Comparison of ENCODE assay signal across 13 cellular contexts in the genomic region with DNA sequence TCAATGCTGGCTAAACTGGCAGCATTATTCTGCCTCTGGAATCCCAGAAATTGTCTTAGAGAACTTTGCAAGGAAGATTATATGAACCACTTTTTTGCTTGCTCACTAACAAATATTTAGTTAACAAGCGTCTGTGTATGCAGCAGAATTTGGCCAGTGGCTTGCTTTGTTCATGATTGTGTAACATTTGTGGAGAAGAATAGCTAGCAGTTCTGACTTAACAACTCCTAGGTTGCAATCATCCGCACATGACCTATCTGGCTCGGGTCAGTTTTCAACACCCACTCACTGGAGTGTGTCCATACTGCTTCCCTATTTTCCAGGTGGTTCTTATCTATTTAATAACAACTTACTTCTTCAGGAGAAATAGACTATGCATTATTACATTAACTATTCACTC.
DNase-seq lines count a peak whose midpoint lies in the region; ATAC-seq and TF ChIP-seq lines count a peak whose summit lies in the region.
"Had no signal": no experiment of that assay in that cellular context is flagged by ENCODE, and none has a peak within 500 bp of the region (broad histone marks: within the 10 kb centered on the region; RNA-seq: fewer than 3 reads in every experiment).

No MANE protein-coding gene starts in this region.

- H3K4me3 ChIP-seq in OCI-LY7 (ENCODE audit: low read depth, low read length, poor library complexity, severe bottlenecking) = no peak overlapping the region
- H3K4me3 ChIP-seq: A549, SJSA1, tibial nerve had no signal

- intact Hi-C loops in OCI-LY7 (cut with micrococcal nuclease; ENCODE audit: unreplicated experiment) = no loop called here

- no peak for ATAC-seq in foreskin keratinocyte
- ATAC-seq: A549 had no signal

- no TSS peak for BruUV-seq in OCI-LY7 (replicated peaks; lab: Mats Ljungman, UMichigan)

- H3K4me2 ChIP-seq in OCI-LY7 (ENCODE audit: low read length) = no peak overlapping the region
- H3K4me2 ChIP-seq: A549 had no signal

- no peak overlapping the region for H2AFZ ChIP-seq in OCI-LY7 (ENCODE audit: low read length)

- H3K27me3 ChIP-seq in foreskin keratinocyte = no peaks in the 10 kb centered on the region
- H3K27me3 ChIP-seq: SJSA1, tibial nerve had no signal

- DNase-seq in AG09319 (ENCODE audit: extremely low read depth, low read depth) (peak; percentile 89), NOMO-1 treated with DMSO at 0.1 percent for 48 hours (lab: John Stamatoyannopoulos, UW; ENCODE audit: unreplicated experiment) (peak; percentile 82), fibroblast of gingiva (ENCODE audit: low read depth) (peak; percentile 92), mucosa of gallbladder (ENCODE audit: low spot score) (peak; percentile 52), nucleus accumbens (lab: John Stamatoyannopoulos, UW) (no peak), OCI-LY7 (ENCODE audit: low spot score) (no peak), foreskin keratinocyte (no peak), COLO829 (ENCODE audit: low spot score) (no peak)
- DNase-seq: nephron progenitor cell; stimulated activated CD4-positive, alpha-beta T cell treated with anti-CD3 and anti-CD28 coated beads, Interleukin-4, amount 100 ng/mL, for 4 hours had no signal

- H3K79me2 ChIP-seq in OCI-LY7 (ENCODE audit: insufficient read depth, low read depth, low read length) = no peaks in the 10 kb centered on the region

- TF ChIP-seq CTCF in AG09319 (IDR thresholded peaks at IDR 0.05; ENCODE audit: low read depth, low read length) (no peak), OCI-LY7 (conservative IDR thresholded peaks at IDR 0.05; ENCODE audit: low read length) (no peak), foreskin keratinocyte (conservative IDR thresholded peaks at IDR 0.05) (no peak)

- H3K9me3 ChIP-seq in OCI-LY7 (ENCODE audit: low read length) = no peaks in the 10 kb centered on the region
- H3K9me3 ChIP-seq: A549, SJSA1, tibial nerve had no signal

- no peaks in the 10 kb centered on the region for H3K36me3 ChIP-seq in OCI-LY7 (ENCODE audit: insufficient read depth, low read length)
- H3K36me3 ChIP-seq: SJSA1, tibial nerve had no signal

- H3K27ac ChIP-seq in OCI-LY7 (ENCODE audit: low read depth, low read length, poor library complexity, severe bottlenecking) (no peak overlapping the region), foreskin keratinocyte (no peak overlapping the region)
- H3K27ac ChIP-seq: A549, SJSA1 had no signal

- POLR2A ChIA-PET in OCI-LY7 (lab: Charles Lee) = interaction anchor here (1.6 kb wide), 1 partner anchor 7 kb away, joined by 3 read pairs; no protein-coding TSS in a partner anchor

- no peaks in the 10 kb centered on the region for H4K20me1 ChIP-seq in OCI-LY7 (ENCODE audit: insufficient read depth, low read length)

- H3K4me1 ChIP-seq in OCI-LY7 (ENCODE audit: insufficient read depth, low read length, poor library complexity, severe bottlenecking) (peaks cover 4% of the 10 kb centered on the region), foreskin keratinocyte (peaks cover 2% of the 10 kb centered on the region)
- H3K4me1 ChIP-seq: A549 had no signal

- CTCF ChIA-PET in OCI-LY7 (lab: Charles Lee; ENCODE audit: unreplicated experiment) = no interaction called here

- no peaks in the 10 kb centered on the region for H3K9me2 ChIP-seq in OCI-LY7 (ENCODE audit: insufficient read depth, low read length)

Comparison
In these comparisons a context has a peak if more than half of its experiments do, and no peak if none do; other contexts are left out.
1. DNase-seq: peak in AG09319 (single experiment), NOMO-1 treated with DMSO at 0.1 percent for 48 hours (single experiment), fibroblast of gingiva (single experiment) and mucosa of gallbladder (single experiment); none in nucleus accumbens (0 of 56), OCI-LY7 (single experiment), foreskin keratinocyte (0 of 2) and COLO829 (single experiment).